Comparison of ENCODE assay signal across 21 cellular contexts in the genomic region with DNA sequence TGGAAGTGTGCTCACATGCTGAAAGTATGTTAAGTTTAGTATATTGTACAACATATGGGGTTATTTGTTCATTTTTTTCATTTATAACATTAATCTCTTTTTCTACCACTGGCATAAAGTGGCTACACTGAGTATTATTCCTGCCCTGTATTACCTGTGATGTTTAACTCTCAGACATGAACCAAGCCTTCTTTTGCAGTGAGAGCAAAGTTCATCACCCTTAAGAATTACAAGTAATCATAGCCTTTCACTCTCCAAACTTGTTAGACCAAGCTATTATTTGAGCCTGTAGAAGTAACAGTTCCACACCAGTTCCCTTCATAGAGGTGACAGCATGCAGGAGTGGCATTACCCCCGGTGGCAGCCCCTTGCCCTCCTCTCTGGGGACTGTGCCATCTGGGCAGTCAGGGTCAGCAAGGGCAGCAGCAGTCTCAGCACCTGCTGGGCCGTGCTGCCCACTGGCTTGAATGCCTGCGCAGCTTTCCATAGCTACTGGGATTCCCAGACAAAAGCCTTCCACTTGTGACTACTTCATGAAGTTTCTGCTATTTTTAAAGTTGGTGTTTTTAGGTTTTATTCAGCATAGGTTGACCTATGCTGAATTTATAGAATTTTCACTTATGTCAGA.
"Had no signal": no experiment of that assay in that cellular context is flagged by ENCODE, and none has a peak within 500 bp of the region (broad histone marks: within the 10 kb centered on the region; RNA-seq: fewer than 3 reads in every experiment).

No MANE protein-coding gene starts in this region.

- H3K27ac ChIP-seq: body of pancreas, right lobe of liver, SK-N-MC, thoracic aorta had no signal

- DNase-seq: activated CD4-positive, alpha-beta T cell treated with anti-CD3 and anti-CD28 coated beads for 1 hour; activated CD4-positive, alpha-beta T cell treated with anti-CD3 and anti-CD28 coated beads, Interleukin-2, amount 50 U/mL, for 4 hours; activated effector memory CD4-positive, alpha-beta T cell treated with Interleukin-2 at 50 U/mL for 16 hours; activated naive CD4-positive, alpha-beta T cell treated with anti-CD3 and anti-CD28 coated beads, Interleukin-2, amount 50 U/mL, for 16 hours; activated T-cell treated with anti-CD3 and anti-CD28 coated beads for 4 hours; amniotic stem cell; body of pancreas; cortex of kidney; effector CD8-positive, alpha-beta T cell; foreskin fibroblast; glutamatergic neuron; immature natural killer cell; midbrain; naive thymus-derived CD4-positive, alpha-beta T cell; right lobe of liver; T-cell; T1000 had no signal

- ATAC-seq: body of pancreas; naive thymus-derived CD4-positive, alpha-beta T cell; right lobe of liver; stimulated activated effector memory CD8-positive, alpha-beta T cell treated with anti-CD3 and anti-CD28 coated beads, Interleukin-12 subunit alpha, Interleukin-12 subunit beta, amount 100 ng/mL, for 72 hours; T-cell had no signal

- H3K4me1 ChIP-seq: body of pancreas, right lobe of liver had no signal

- H3K9me3 ChIP-seq: body of pancreas, right lobe of liver, thoracic aorta had no signal

- H3K27me3 ChIP-seq: body of pancreas, right lobe of liver had no signal

- H3K4me3 ChIP-seq: body of pancreas, lung, right lobe of liver, SK-N-MC, thoracic aorta had no signal

- H3K36me3 ChIP-seq: right lobe of liver had no signal
